ENCODE assay signal across 12 cellular contexts in the genomic region with DNA sequence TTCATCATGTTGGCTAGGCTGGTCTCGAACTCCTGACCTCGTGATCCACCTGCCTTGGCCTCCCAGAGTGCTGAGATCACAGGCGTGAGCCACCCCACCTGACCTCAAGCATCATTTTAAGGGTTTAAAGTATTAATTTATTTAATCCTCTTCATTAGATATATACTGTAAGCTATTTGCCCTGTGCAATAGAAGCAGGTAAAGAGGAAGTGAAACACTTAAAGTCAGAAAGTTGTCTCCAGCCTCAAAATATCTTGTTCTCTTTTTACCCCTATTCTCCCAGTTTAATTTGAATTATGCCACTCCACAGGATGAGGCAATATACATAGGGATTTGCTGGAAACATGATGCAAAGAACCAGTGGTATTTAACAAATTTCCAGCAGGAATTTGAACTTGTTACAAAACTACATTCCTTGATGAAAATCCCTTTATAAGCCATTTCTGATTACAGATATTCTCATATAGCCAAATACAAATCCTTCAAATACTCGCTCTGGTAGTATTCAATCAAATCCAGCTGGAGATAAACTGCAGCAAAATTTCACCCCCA. TPM values are rescaled to one million over a fixed set of nuclear protein-coding genes. Genes with fewer than 3 reads are reported as not detected.
DNase-seq lines count a peak whose midpoint lies in the region; ATAC-seq and TF ChIP-seq lines count a peak whose summit lies in the region.
"Had no signal": no experiment of that assay in that cellular context is flagged by ENCODE, and none has a peak within 500 bp of the region (broad histone marks: within the 10 kb centered on the region; RNA-seq: fewer than 3 reads in every experiment).

No MANE protein-coding gene starts in this region.

- peaks cover 0 to 7% (median 4%) of the 10 kb centered on the region in 3 donors for H3K36me3 Mint-ChIP-seq in immature natural killer cell

- H3K4me3 ChIP-seq in DND-41 (ENCODE audit: low read depth in 1 of 2, low read length in 2 of 2) = no peak overlapping the region
- no peak overlapping the region for H3K4me3 ChIP-seq in SU-DHL-6 (ENCODE audit: insufficient read depth, low read length, poor library complexity, severe bottlenecking)
- no peak overlapping the region for H3K4me3 ChIP-seq in psoas muscle
- H3K4me3 ChIP-seq: uterus had no signal

- H3K4me3 Mint-ChIP-seq in immature natural killer cell = peak overlapping the region; percentile 12 to 58 (median 15)

- H3K9me2 ChIP-seq in SU-DHL-6 (replicated peaks; ENCODE audit: insufficient read depth, low read length) = no peaks in the 10 kb centered on the region

- WGBS in psoas muscle, 3 donors = 82 to 94% (median 84%) methylated on average over 4 of the region's 4 CpGs

- H3K27ac ChIP-seq in DND-41 (ENCODE audit: low read length) (no peak overlapping the region), SU-DHL-6 (ENCODE audit: low read depth, low read length) (peak overlapping the region; percentile 71), psoas muscle (no peak overlapping the region)
- H3K27ac ChIP-seq: cardiac muscle cell, foreskin keratinocyte, uterus had no signal

- TF ChIP-seq CTCF in DND-41 (IDR thresholded peaks at IDR 0.05; ENCODE audit: borderline replicate concordance, extremely low read depth, low read length, poor library complexity, severe bottlenecking) (no peak), SU-DHL-6 (IDR thresholded peaks at IDR 0.05; ENCODE audit: insufficient read depth, low read length, poor library complexity, severe bottlenecking) (no peak), psoas muscle (IDR thresholded peaks at IDR 0.05) (no peak)

- no peak overlapping the region for H3K9ac ChIP-seq in DND-41 (ENCODE audit: low read depth, low read length)
- H3K9ac ChIP-seq in SU-DHL-6 (ENCODE audit: low read length) = no peak overlapping the region

- no peaks in the 10 kb centered on the region for H4K20me1 ChIP-seq in DND-41 (ENCODE audit: insufficient read depth, low read length)
- H4K20me1 ChIP-seq in SU-DHL-6 (ENCODE audit: low read depth, low read length) = no peaks in the 10 kb centered on the region

- peak overlapping the region; percentile 97 for H3K4me2 ChIP-seq in DND-41 (ENCODE audit: insufficient read depth, low read length)
- H3K4me2 ChIP-seq in SU-DHL-6 (ENCODE audit: low read depth, low read length, poor library complexity, severe bottlenecking) = peak overlapping the region; percentile 77

- intact Hi-C loops in psoas muscle (cut with DNase I) = loop anchor here in 1 of 2 donors (5.0 to 10.0 kb wide), 2 partner anchors 131 to 262 kb away; a partner anchor contains a TSS

- DNase-seq in DND-41 (no peak), immature natural killer cell (no peak), psoas muscle (no peak)
- DNase-seq: foreskin keratinocyte, left colon, uterus had no signal

- H3K9me3 Mint-ChIP-seq in immature natural killer cell = no peaks in the 10 kb centered on the region

- peak overlapping the region; percentile 12 to 71 (median 28) for H3K27ac Mint-ChIP-seq in immature natural killer cell

- no peak overlapping the region for H2AFZ ChIP-seq in DND-41 (ENCODE audit: low read depth, low read length)
- H2AFZ ChIP-seq in SU-DHL-6 (ENCODE audit: low read depth, low read length, severe bottlenecking) = no peak overlapping the region

- no peaks in the 10 kb centered on the region for H3K9me3 ChIP-seq in DND-41 (ENCODE audit: insufficient read depth, low read length, severe bottlenecking)
- no peaks in the 10 kb centered on the region for H3K9me3 ChIP-seq in SU-DHL-6 (ENCODE audit: insufficient read depth, low read length)
- no peaks in the 10 kb centered on the region for H3K9me3 ChIP-seq in psoas muscle
- H3K9me3 ChIP-seq: uterus had no signal

- H3K4me1 ChIP-seq in DND-41 (ENCODE audit: insufficient read depth, low read length) = peaks cover 40% of the 10 kb centered on the region
- H3K4me1 ChIP-seq in psoas muscle = peaks cover 27% of the 10 kb centered on the region
- H3K4me1 ChIP-seq: foreskin keratinocyte had no signal

- H3K36me3 ChIP-seq in DND-41 (ENCODE audit: insufficient read depth, low read length) (peaks cover 5% of the 10 kb centered on the region), SU-DHL-6 (ENCODE audit: low read length) (peaks cover 4% of the 10 kb centered on the region; the same call in 1 of the 2 replicates), psoas muscle (ENCODE audit: insufficient read depth in 1 of 2, low read depth in 1 of 2) (peaks cover 4 to 53% of the 10 kb centered on the region in 2 donors)
- H3K36me3 ChIP-seq: uterus had no signal

- H3K27me3 Mint-ChIP-seq in immature natural killer cell (ENCODE audit: low read depth in 3 of 3) = peaks cover 3 to 17% (median 4%) of the 10 kb centered on the region in 3 donors

- peaks cover 17% of the 10 kb centered on the region for H3F3A ChIP-seq in SU-DHL-6 (ENCODE audit: insufficient read depth)

- no peaks in the 10 kb centered on the region for H3K27me3 ChIP-seq in DND-41 (ENCODE audit: insufficient read depth, low read length, poor library complexity)
- no peaks in the 10 kb centered on the region for H3K27me3 ChIP-seq in SU-DHL-6 (ENCODE audit: low read length)
- no peaks in the 10 kb centered on the region for H3K27me3 ChIP-seq in psoas muscle (ENCODE audit: insufficient read depth in 3 of 3, low read length in 2 of 3)
- H3K27me3 ChIP-seq: cardiac muscle cell, foreskin keratinocyte, uterus had no signal

- peaks cover 38 to 61% of the 10 kb centered on the region in 2 donors for H3K4me1 Mint-ChIP-seq in immature natural killer cell

- no peak for ATAC-seq in DND-41 (ENCODE audit: insufficient read depth, low read depth)
- ATAC-seq in GM21529 (IDR thresholded peaks at IDR 0.05; ENCODE audit: unreplicated experiment) = peak; percentile 23
- ATAC-seq in GM21447 (IDR thresholded peaks at IDR 0.05; ENCODE audit: unreplicated experiment) = no peak
- ATAC-seq in psoas muscle = no peak
- ATAC-seq in HG03045 (IDR thresholded peaks at IDR 0.05; ENCODE audit: unreplicated experiment) = no peak
- ATAC-seq in HG02588 (IDR thresholded peaks at IDR 0.05; ENCODE audit: unreplicated experiment) = no peak
- ATAC-seq: foreskin keratinocyte, left colon had no signal

- H3K79me2 ChIP-seq in DND-41 (ENCODE audit: insufficient read depth, low read length) (peaks cover 80% of the 10 kb centered on the region), SU-DHL-6 (ENCODE audit: insufficient read depth, low read length) (peaks cover 49% of the 10 kb centered on the region)

RNA-seq across cellular contexts. Expression of a gene that starts 2.0 kb away (rescaled TPM):
- 10 to 100 TPM; 39.9 to 74.5 (median 61.1) TPM for polyA plus RNA-seq in immature natural killer cell
- 100 to 1,000 TPM; 161 to 233 (median 206) TPM for total RNA-seq in psoas muscle
- 100 to 1,000 TPM; 147 to 261 (median 181) TPM for polyA plus RNA-seq in psoas muscle

RNA-seq across cellular contexts. Expression of a gene that starts 2.2 kb away (rescaled TPM):
- polyA plus RNA-seq in immature natural killer cell (10 to 100 TPM; 49.0 to 61.8 (median 53.6) TPM), psoas muscle (100 to 1,000 TPM in 1 of 3 donors, 10 to 100 TPM in 2; 63.2 to 108 (median 87.5) TPM)
- total RNA-seq in psoas muscle = 10 to 100 TPM; 29.4 to 62.6 (median 38.8) TPM

RNA-seq across cellular contexts. Expression of a gene that starts 43.9 kb away (rescaled TPM):
- 10 to 100 TPM; 25.6 to 46.1 (median 34.5) TPM for polyA plus RNA-seq in immature natural killer cell
- total RNA-seq in psoas muscle = 10 to 100 TPM; 10.2 to 12.6 (median 11.0) TPM
- polyA plus RNA-seq in psoas muscle = 10 to 100 TPM; 13.5 to 22.5 (median 14.9) TPM

RNA-seq across cellular contexts. Expression of a gene that starts 46.2 kb away (rescaled TPM):
- polyA plus RNA-seq in immature natural killer cell (1 to 10 TPM; 2.3 to 3.5 (median 2.6) TPM), psoas muscle (10 to 100 TPM; 16.1 to 96.0 (median 86.2) TPM)
- total RNA-seq in psoas muscle = 100 to 1,000 TPM; 175 to 324 (median 269) TPM
